17 cellular contexts compared by ENCODE assay signal in the genomic region with DNA sequence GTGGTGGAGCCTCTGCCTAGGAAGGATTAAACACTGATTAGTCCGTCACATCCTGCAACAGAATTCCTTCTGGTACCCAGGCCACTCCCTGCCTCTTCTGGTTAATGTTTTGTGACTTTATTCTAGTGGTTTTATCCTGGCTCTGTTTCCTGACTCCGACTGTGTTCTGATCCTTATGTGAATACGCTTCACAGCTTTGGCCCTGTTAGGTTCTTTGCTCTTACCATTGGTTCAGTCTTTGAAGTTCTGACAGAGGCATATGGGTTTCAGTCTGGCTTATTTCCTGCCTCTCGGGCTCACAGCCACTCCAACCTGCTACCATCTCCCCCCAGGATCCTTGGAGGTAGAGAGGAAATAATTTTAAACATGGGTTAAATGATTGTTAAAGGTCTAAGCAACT. TPM values are rescaled to one million over a fixed set of nuclear protein-coding genes. Genes with fewer than 3 reads are reported as not detected.
DNase-seq lines count a peak whose midpoint lies in the region; ATAC-seq and TF ChIP-seq lines count a peak whose summit lies in the region.
"Had no signal": no experiment of that assay in that cellular context is flagged by ENCODE, and none has a peak within 500 bp of the region (broad histone marks: within the 10 kb centered on the region; RNA-seq: fewer than 3 reads in every experiment).

No MANE protein-coding gene starts in this region.

- intact Hi-C loops in activated CD8-positive, alpha-beta T cell treated with anti-CD3 and anti-CD28 coated beads for 36 hours (cut with micrococcal nuclease), result no loop called here
- intact Hi-C loops in heart right ventricle (cut with DNase I), result no loop called here

- H3K27me3 Mint-ChIP-seq in CD4-positive, CD25-positive, alpha-beta regulatory T cell, result no peaks in the 10 kb centered on the region
- H3K27me3 Mint-ChIP-seq in activated CD8-positive, alpha-beta T cell treated with anti-CD3 and anti-CD28 coated beads for 36 hours, result no peaks in the 10 kb centered on the region
- no peaks in the 10 kb centered on the region for H3K27me3 Mint-ChIP-seq in naive thymus-derived CD8-positive, alpha-beta T cell
- H3K27me3 Mint-ChIP-seq: CD4-positive, alpha-beta memory T cell had no signal

- no peaks in the 10 kb centered on the region for H3K36me3 ChIP-seq in CD4-positive, CD25-positive, alpha-beta regulatory T cell (ENCODE audit: control insufficient read depth, insufficient read depth, low read length)
- H3K36me3 ChIP-seq in heart right ventricle, result no peaks in the 10 kb centered on the region

- H3K4me3 Mint-ChIP-seq in CD4-positive, CD25-positive, alpha-beta regulatory T cell, result no peak overlapping the region
- no peak overlapping the region for H3K4me3 Mint-ChIP-seq in activated CD8-positive, alpha-beta T cell treated with anti-CD3 and anti-CD28 coated beads for 36 hours
- H3K4me3 Mint-ChIP-seq in naive thymus-derived CD8-positive, alpha-beta T cell, result peak overlapping the region in 6 of 10 donors; percentile 1 to 55 (median 17)
- H3K4me3 Mint-ChIP-seq: GM23338 had no signal

- peaks cover 0 to 12% (median 2%) of the 10 kb centered on the region in 7 donors for H3K9me3 Mint-ChIP-seq in CD4-positive, CD25-positive, alpha-beta regulatory T cell
- H3K9me3 Mint-ChIP-seq in activated CD8-positive, alpha-beta T cell treated with anti-CD3 and anti-CD28 coated beads for 36 hours, result peaks cover 9% of the 10 kb centered on the region
- peaks cover 3 to 15% (median 7%) of the 10 kb centered on the region in 9 donors for H3K9me3 Mint-ChIP-seq in naive thymus-derived CD8-positive, alpha-beta T cell

- H3K4me1 Mint-ChIP-seq in CD4-positive, CD25-positive, alpha-beta regulatory T cell, result peaks cover 7 to 27% (median 14%) of the 10 kb centered on the region in 4 donors
- peaks cover 21% of the 10 kb centered on the region for H3K4me1 Mint-ChIP-seq in activated CD8-positive, alpha-beta T cell treated with anti-CD3 and anti-CD28 coated beads for 36 hours (ENCODE audit: low read depth)
- H3K4me1 Mint-ChIP-seq in naive thymus-derived CD8-positive, alpha-beta T cell, result peaks cover 17 to 29% (median 26%) of the 10 kb centered on the region in 4 donors
- H3K4me1 Mint-ChIP-seq: GM23338 had no signal

- peak; percentile 61 to 66 for ATAC-seq in CD4-positive, CD25-positive, alpha-beta regulatory T cell (ENCODE audit: low read depth in 2 of 2)
- peak; percentile 49 for ATAC-seq in activated CD8-positive, alpha-beta T cell treated with anti-CD3 and anti-CD28 coated beads for 36 hours
- peak; percentile 75 to 91 for ATAC-seq in naive thymus-derived CD8-positive, alpha-beta T cell
- ATAC-seq in heart right ventricle, result no peak
- ATAC-seq: GM12878, GM23338, Panc1 had no signal

- no peaks in the 10 kb centered on the region for H3K9me3 ChIP-seq in CD4-positive, CD25-positive, alpha-beta regulatory T cell (ENCODE audit: control insufficient read depth in 2 of 2, low read length in 2 of 2)
- H3K9me3 ChIP-seq in heart right ventricle, result peaks cover 0 to 13% (median 0%) of the 10 kb centered on the region in 11 donors

- peaks cover 5% of the 10 kb centered on the region for H3K4me1 ChIP-seq in CD4-positive, CD25-positive, alpha-beta regulatory T cell (ENCODE audit: control insufficient read depth, insufficient read depth, low read length, poor library complexity, severe bottlenecking)
- H3K4me1 ChIP-seq in heart right ventricle, result peaks cover 0 to 18% (median 0%) of the 10 kb centered on the region in 9 donors

- POLR2A ChIA-PET in activated CD8-positive, alpha-beta T cell treated with anti-CD3 and anti-CD28 coated beads for 36 hours (lab: Charles Lee), result no interaction called here
- POLR2A ChIA-PET in naive thymus-derived CD8-positive, alpha-beta T cell (lab: Charles Lee), result no interaction called here

- H3K36me3 Mint-ChIP-seq in CD4-positive, CD25-positive, alpha-beta regulatory T cell, result peaks cover 20% of the 10 kb centered on the region
- peaks cover 2% of the 10 kb centered on the region for H3K36me3 Mint-ChIP-seq in activated CD8-positive, alpha-beta T cell treated with anti-CD3 and anti-CD28 coated beads for 36 hours (ENCODE audit: low read depth)
- H3K36me3 Mint-ChIP-seq in naive thymus-derived CD8-positive, alpha-beta T cell, result peaks cover 4 to 26% (median 5%) of the 10 kb centered on the region in 3 donors

- CTCF ChIA-PET in activated CD8-positive, alpha-beta T cell treated with anti-CD3 and anti-CD28 coated beads for 36 hours (lab: Charles Lee), result interaction anchor here (1.0 kb wide), 1 partner anchor 35 kb away, joined by 3 read pairs; no protein-coding TSS in a partner anchor

- peak overlapping the region; percentile 10 for H3K4me3 ChIP-seq in CD4-positive, CD25-positive, alpha-beta regulatory T cell (ENCODE audit: low read depth, low read length)
- H3K4me3 ChIP-seq in heart right ventricle, result no peak overlapping the region
- H3K4me3 ChIP-seq: GM12878, GM23338 had no signal

- no peak overlapping the region for H3K27ac ChIP-seq in CD4-positive, CD25-positive, alpha-beta regulatory T cell (ENCODE audit: insufficient read depth, low read length, poor library complexity, severe bottlenecking)
- H3K27ac ChIP-seq in heart right ventricle, result no peak overlapping the region

- DNase-seq in CD4-positive, CD25-positive, alpha-beta regulatory T cell, result peak in 1 of 3 donors; percentile 17
- peak; percentile 42 for DNase-seq in DMS79 treated with DMSO at 0.1 percent for 48 hours (lab: John Stamatoyannopoulos, UW)
- DNase-seq in activated CD8-positive, alpha-beta T cell treated with anti-CD3 and anti-CD28 coated beads for 36 hours, result no peak
- DNase-seq in naive thymus-derived CD8-positive, alpha-beta T cell, result peak in 3 of 10 donors; percentile 9 to 31 (median 16)
- DNase-seq in heart right ventricle, result no peak
- no peak for DNase-seq in activated effector memory CD4-positive, alpha-beta T cell treated with anti-CD3 and anti-CD28 coated beads, Interleukin-2, amount 50 U/mL, for 16 hours
- no peak for DNase-seq in NCI-H69 (lab: John Stamatoyannopoulos, UW)
- DNase-seq: CD4-positive, alpha-beta memory T cell; KG1; NCI-H1436 treated with DMSO at 0.1 percent for 48 hours; NCI-H2029 treated with DMSO at 0.1 percent for 48 hours; NCI-H2171 treated with DMSO at 0.1 percent for 48 hours had no signal

- H3K27me3 ChIP-seq in CD4-positive, CD25-positive, alpha-beta regulatory T cell (ENCODE audit: control insufficient read depth, insufficient read depth, low read length), result no peaks in the 10 kb centered on the region
- no peaks in the 10 kb centered on the region for H3K27me3 ChIP-seq in heart right ventricle

- TF ChIP-seq CTCF in activated CD8-positive, alpha-beta T cell treated with anti-CD3 and anti-CD28 coated beads for 36 hours (IDR thresholded peaks at IDR 0.05), result no peak
- no peak for TF ChIP-seq CTCF in heart right ventricle (IDR thresholded peaks at IDR 0.05)

- H3K27ac Mint-ChIP-seq in CD4-positive, CD25-positive, alpha-beta regulatory T cell, result peak overlapping the region in 2 of 3 donors; percentile 32 to 81
- no peak overlapping the region for H3K27ac Mint-ChIP-seq in activated CD8-positive, alpha-beta T cell treated with anti-CD3 and anti-CD28 coated beads for 36 hours
- peak overlapping the region in 9 of 10 donors; percentile 0 to 84 (median 49) for H3K27ac Mint-ChIP-seq in naive thymus-derived CD8-positive, alpha-beta T cell
- H3K27ac Mint-ChIP-seq: GM23338 had no signal

- 89 to 90% methylated on average over 4 of the region's 4 CpGs for WGBS in heart right ventricle, 2 donors

RNA-seq across cellular contexts. Expression of a gene that starts 23.2 kb away (rescaled TPM):
- total RNA-seq in CD4-positive, CD25-positive, alpha-beta regulatory T cell, result 8.1 TPM
- 10 to 100 TPM in 3 of 4 donors, 1 to 10 TPM in 1; 6.2 to 14.2 (median 10.8) TPM for polyA plus RNA-seq in CD4-positive, CD25-positive, alpha-beta regulatory T cell
- total RNA-seq in activated CD8-positive, alpha-beta T cell treated with anti-CD3 and anti-CD28 coated beads for 36 hours, result under 1 TPM; 0.63 to 0.95 TPM
- 1 to 10 TPM; 6.1 to 7.0 TPM for total RNA-seq in naive thymus-derived CD8-positive, alpha-beta T cell
- polyA plus RNA-seq in naive thymus-derived CD8-positive, alpha-beta T cell, result 1 to 10 TPM in 1 of 3 donors, under 1 TPM in 2; 0.48 to 3.1 (median 0.55) TPM
- 10 to 100 TPM in 5 of 10 donors, 1 to 10 TPM in 5; 5.8 to 41.3 (median 10.1) TPM for total RNA-seq in heart right ventricle
- 1 to 10 TPM; 3.4 to 4.5 TPM for polyA plus RNA-seq in heart right ventricle
- total RNA-seq: GM23338, M059J, SK-MEL-5 had no signal
- polyA plus RNA-seq: GM23338 had no signal

Comparison
In these comparisons a context has a peak if more than half of its experiments do, and no peak if none do; other contexts are left out.
1. ATAC-seq: peak in CD4-positive, CD25-positive, alpha-beta regulatory T cell (2 of 2), activated CD8-positive, alpha-beta T cell treated with anti-CD3 and anti-CD28 coated beads for 36 hours (single experiment) and naive thymus-derived CD8-positive, alpha-beta T cell (2 of 2); none in heart right ventricle (0 of 8).
2. H3K4me3 Mint-ChIP-seq: peak in naive thymus-derived CD8-positive, alpha-beta T cell (6 of 10); none in CD4-positive, CD25-positive, alpha-beta regulatory T cell (0 of 4) and activated CD8-positive, alpha-beta T cell treated with anti-CD3 and anti-CD28 coated beads for 36 hours (single experiment).